Comparison of ENCODE assay signal across 8 cellular contexts in the genomic region with DNA sequence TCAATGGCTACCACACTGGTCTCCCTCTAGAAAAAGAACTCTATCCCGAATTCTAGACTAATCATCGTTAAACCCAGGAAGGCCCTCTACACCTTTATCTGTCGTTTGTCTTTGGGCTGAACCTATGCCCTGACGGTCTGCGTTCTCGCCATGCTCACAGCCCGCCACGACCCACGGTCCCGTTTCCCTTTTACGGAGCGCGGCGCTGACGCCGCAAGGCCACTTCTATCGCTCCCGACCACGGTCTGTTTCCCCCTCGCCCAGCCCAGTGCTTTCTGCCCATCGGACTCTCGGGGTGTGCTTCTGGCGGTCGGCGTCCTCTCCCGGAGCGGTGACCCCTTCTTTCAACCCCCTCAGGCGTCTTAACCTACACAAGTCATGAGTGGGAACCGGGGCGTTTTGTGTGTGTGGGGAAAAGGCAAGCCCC. TPM values are rescaled to one million over a fixed set of nuclear protein-coding genes. Genes with fewer than 3 reads are reported as not detected.
DNase-seq lines count a peak whose midpoint lies in the region; ATAC-seq, FAIRE-seq and TF ChIP-seq lines count a peak whose summit lies in the region.

No MANE protein-coding gene starts in this region.

- CTCF ChIA-PET in Panc1 (lab: Charles Lee), result interaction anchor here (1.1 kb wide), 1 partner anchor 180 kb away, joined by 3 read pairs; no protein-coding TSS in a partner anchor

- intact Hi-C loops in Panc1 (cut with micrococcal nuclease; ENCODE audit: unreplicated experiment), result loop anchor here (10.0 kb wide), 2 partner anchors 133 to 177 kb away; partner anchors contain the start of genes NMRK1 and OSTF1
- intact Hi-C loops in transverse colon (cut with DNase I; ENCODE audit: low total_unique reads), result loop anchor here (5.0 kb wide), 1 partner anchor 136 kb away; the partner anchor contains the start of genes NMRK1 and OSTF1

- H3K4me1 ChIP-seq in ACC112 (ENCODE audit: control insufficient read depth, insufficient read depth, low read length, unreplicated experiment) (peaks cover 13% of the 10 kb centered on the region), Panc1 (ENCODE audit: control insufficient read depth, insufficient read depth, low read length) (no peaks in the 10 kb centered on the region; the same call in 1 of the 2 replicates), neutrophil (ENCODE audit: control insufficient read depth in 1 of 2, insufficient read depth in 1 of 2, low read depth in 1 of 2, low read length in 1 of 2) (peaks cover 9 to 21% of the 10 kb centered on the region in 2 experiments), transverse colon (peaks cover 0 to 16% (median 3%) of the 10 kb centered on the region in 4 donors)

- H3K27ac ChIP-seq in ACC112 (ENCODE audit: low read depth, low read length) (0 out of 2 replicates have a peak overlapping the region, but pooled peaks have one; percentile 37), Panc1 (ENCODE audit: low read length) (peak overlapping the region; percentile 82), neutrophil (peak overlapping the region; percentile 88), transverse colon (peak overlapping the region; percentile 96 to 99 (median 98))

- H3K36me3 ChIP-seq in ACC112 (ENCODE audit: insufficient read depth, low read length) (no peaks in the 10 kb centered on the region), Panc1 (ENCODE audit: control insufficient read depth, insufficient read depth, low read length) (no peaks in the 10 kb centered on the region; the same call in 1 of the 2 replicates), neutrophil (no peaks in the 10 kb centered on the region), transverse colon (no peaks in the 10 kb centered on the region)

- in situ Hi-C loops in Panc1 (cut with HindIII; ENCODE audit: low pct_unique_long_range_greater_than_20kb, low sequenced_read_pairs) (no loop called here), transverse colon (cut with MboI; ENCODE audit: low pct_ligation_motif_present in 1 of 4, low pct_unique_long_range_greater_than_20kb in 1 of 4, low sequenced_read_pairs in 3 of 4) (no loop called here)

- H3K79me2 ChIP-seq in ACC112 (ENCODE audit: control insufficient read depth, insufficient read depth, low read length, unreplicated experiment), result peaks cover 18% of the 10 kb centered on the region

- FAIRE-seq in frontal cortex (lab: Jason Lieb, UNC), result no peak

- peak; percentile 38 for ATAC-seq in GM18907 (IDR thresholded peaks at IDR 0.05; ENCODE audit: unreplicated experiment)
- ATAC-seq in HG03139 (IDR thresholded peaks at IDR 0.05; ENCODE audit: unreplicated experiment), result peak; percentile 27
- peak; percentile 25 for ATAC-seq in Panc1

- no peaks in the 10 kb centered on the region for H3K9me3 ChIP-seq in Panc1 (ENCODE audit: control insufficient read depth, insufficient read depth, low read depth, low read length)
- no peaks in the 10 kb centered on the region for H3K9me3 ChIP-seq in neutrophil
- no peaks in the 10 kb centered on the region for H3K9me3 ChIP-seq in transverse colon

- no peak for TF ChIP-seq POLR2A in transverse colon (IDR thresholded peaks at IDR 0.05)

- no peak for TF ChIP-seq EP300 in transverse colon (IDR thresholded peaks at IDR 0.05; ENCODE audit: low read depth)

- DNase-seq in Panc1 (ENCODE audit: low read depth, low spot score) (no peak), activated gamma-delta T cell treated with Interleukin-2 at 50 U/mL for 16 hours (peak; percentile 22), frontal cortex (ENCODE audit: low spot score in 2 of 2) (peak; percentile 22 to 30), transverse colon (peak; percentile 55)

- POLR2A ChIA-PET in Panc1 (lab: Charles Lee), result no interaction called here

- H3K27me3 ChIP-seq in ACC112 (ENCODE audit: insufficient read depth, low read length) (no peaks in the 10 kb centered on the region), Panc1 (ENCODE audit: control insufficient read depth, insufficient read depth, low read length) (no peaks in the 10 kb centered on the region), neutrophil (no peaks in the 10 kb centered on the region), transverse colon (no peaks in the 10 kb centered on the region)

- TF ChIP-seq CTCF in Panc1 (IDR thresholded peaks at IDR 0.05) (no peak), neutrophil (IDR thresholded peaks at IDR 0.05) (no peak), transverse colon (IDR thresholded peaks at IDR 0.05) (no peak)

- 0% methylated on average over 3 to 28 of the region's 30 CpGs for WGBS in transverse colon (ENCODE audit: low coverage in 1 of 2), 2 donors

- BruUV-seq in Panc1 (replicated peaks; lab: Mats Ljungman, UMichigan), result no TSS peak

- H3K4me3 ChIP-seq in ACC112 (ENCODE audit: low read depth, low read length) (peak overlapping the region; percentile 93), Panc1 (ENCODE audit: low read depth in 2 of 2, low read length in 2 of 2) (peak overlapping the region; percentile 87), neutrophil (ENCODE audit: low read depth in 1 of 2, low read length in 1 of 2) (peak overlapping the region; percentile 96 to 98), transverse colon (peak overlapping the region; percentile 85 to 98 (median 94))

- peak overlapping the region; percentile 32 for H2AFZ ChIP-seq in ACC112 (ENCODE audit: low read length, unreplicated experiment)

RNA-seq across cellular contexts. Expression of gene C9orf40, which starts 1.0 kb away (rescaled TPM):
- total RNA-seq in Panc1 (2021; ENCODE audit: unreplicated experiment) (9.2 TPM), frontal cortex (9.4 TPM), transverse colon (10 to 100 TPM in 2 of 4 donors, 1 to 10 TPM in 1, not detected in 1; 4.2 to 12.3 (median 10.6) TPM)
- 6.5 TPM for polyA plus RNA-seq in Panc1 (2012; ENCODE audit: insufficient read length)

Comparison
In these comparisons a context has a peak if more than half of its experiments do, and no peak if none do; other contexts are left out.
1. H3K27ac ChIP-seq: peak in every context shown above with its lines; median percentile 98 in transverse colon; 88 in neutrophil; 82 in Panc1; 37 in ACC112.